Comparison of ENCODE assay signal across 24 cellular contexts in genomic region chr2:159773426-159773825, GRCh38. TPM values are rescaled to one million over a fixed set of nuclear protein-coding genes. Genes with fewer than 3 reads are reported as not detected.
A peak's percentile ranks its signal among the peaks of the same experiment; 100 is the strongest.
DNase-seq lines count a peak whose midpoint lies in the region; ATAC-seq, FAIRE-seq and TF ChIP-seq lines count a peak whose summit lies in the region.
"Had no signal": no experiment of that assay in that cellular context is flagged by ENCODE, and none has a peak within 500 bp of the region (broad histone marks: within the 10 kb centered on the region; RNA-seq: fewer than 3 reads in every experiment).

No MANE protein-coding gene starts in this region.

- CTCF ChIA-PET in activated CD8-positive, alpha-beta T cell treated with anti-CD3 and anti-CD28 coated beads for 36 hours (lab: Charles Lee): interaction anchor here (0.9 kb wide), 1 partner anchor 11 kb away, joined by 4 read pairs; no protein-coding TSS in a partner anchor

- POLR2A ChIA-PET in activated CD8-positive, alpha-beta T cell treated with anti-CD3 and anti-CD28 coated beads for 36 hours (lab: Charles Lee): interaction anchor here (0.7 to 1.4 kb wide), 2 partner anchors 10 to 61 kb away, joined by 4 read pairs; partner anchors contain the start of gene MARCHF7

- intact Hi-C loops in activated CD8-positive, alpha-beta T cell treated with anti-CD3 and anti-CD28 coated beads for 36 hours (cut with micrococcal nuclease): no loop called here

- FAIRE-seq in colon (lab: Jason Lieb, UNC): peak; percentile 18
- FAIRE-seq: GM18507 had no signal

- peaks cover 16% of the 10 kb centered on the region for H3K4me1 Mint-ChIP-seq in osteocyte (ENCODE audit: unreplicated experiment)
- no peaks in the 10 kb centered on the region for H3K4me1 Mint-ChIP-seq in activated CD8-positive, alpha-beta T cell treated with anti-CD3 and anti-CD28 coated beads for 36 hours (ENCODE audit: low read depth)
- H3K4me1 Mint-ChIP-seq: activated B cell treated with CpG ODN at 0.5 μM for 24 hours; stimulated activated naive CD8-positive, alpha-beta T cell treated with anti-CD3 and anti-CD28 coated beads, Interleukin-15, amount 100 ng/mL, for 72 hours had no signal

- H3K27me3 Mint-ChIP-seq in osteocyte (ENCODE audit: unreplicated experiment): no peaks in the 10 kb centered on the region
- H3K27me3 Mint-ChIP-seq in activated CD8-positive, alpha-beta T cell treated with anti-CD3 and anti-CD28 coated beads for 36 hours: no peaks in the 10 kb centered on the region
- H3K27me3 Mint-ChIP-seq: activated B cell treated with CpG ODN at 0.5 μM for 24 hours; activated CD4-positive, alpha-beta memory T cell treated with anti-CD3 and anti-CD28 coated beads for 36 hours; central memory CD8-positive, alpha-beta T cell; natural killer cell treated with Interleukin-12 subunit alpha and Interleukin-12 subunit beta and Interleukin-15 and Interleukin-18, amount 100 ng/mL, for 72 hours; stimulated activated naive CD8-positive, alpha-beta T cell treated with anti-CD3 and anti-CD28 coated beads, Interleukin-15, amount 100 ng/mL, for 72 hours had no signal

- no peaks in the 10 kb centered on the region for H3K9me3 Mint-ChIP-seq in osteocyte (ENCODE audit: unreplicated experiment)
- H3K9me3 Mint-ChIP-seq in activated CD8-positive, alpha-beta T cell treated with anti-CD3 and anti-CD28 coated beads for 36 hours: no peaks in the 10 kb centered on the region
- H3K9me3 Mint-ChIP-seq: activated B cell treated with CpG ODN at 0.5 μM for 24 hours; activated CD4-positive, alpha-beta memory T cell treated with anti-CD3 and anti-CD28 coated beads for 36 hours; central memory CD8-positive, alpha-beta T cell; natural killer cell treated with Interleukin-12 subunit alpha and Interleukin-12 subunit beta and Interleukin-15 and Interleukin-18, amount 100 ng/mL, for 72 hours; stimulated activated naive CD8-positive, alpha-beta T cell treated with anti-CD3 and anti-CD28 coated beads, Interleukin-15, amount 100 ng/mL, for 72 hours had no signal

- TF ChIP-seq CTCF in osteocyte (IDR thresholded peaks at IDR 0.05): no peak
- no peak for TF ChIP-seq CTCF in activated CD8-positive, alpha-beta T cell treated with anti-CD3 and anti-CD28 coated beads for 36 hours (IDR thresholded peaks at IDR 0.05)

- ATAC-seq in activated CD8-positive, alpha-beta T cell treated with anti-CD3 and anti-CD28 coated beads for 36 hours: no peak
- no peak for ATAC-seq in GM19463 (IDR thresholded peaks at IDR 0.05; ENCODE audit: unreplicated experiment)
- ATAC-seq: natural killer cell treated with Interleukin-12 subunit alpha and Interleukin-12 subunit beta and Interleukin-15 and Interleukin-18, amount 100 ng/mL, for 72 hours; SK-N-SH treated with all-trans-retinoic acid at 6 μM for 48 hours; stimulated activated naive CD8-positive, alpha-beta T cell treated with anti-CD3 and anti-CD28 coated beads, Interleukin-15, amount 100 ng/mL, for 72 hours had no signal

- peak; percentile 38 for DNase-seq in ELR (ENCODE audit: low read depth)
- DNase-seq in M059J (ENCODE audit: low read depth): peak; percentile 72
- no peak for DNase-seq in osteocyte (ENCODE audit: extremely low spot score, unreplicated experiment)
- DNase-seq in activated CD8-positive, alpha-beta T cell treated with anti-CD3 and anti-CD28 coated beads for 36 hours: no peak
- no peak for DNase-seq in NCI-H748 treated with DMSO at 0.1 percent for 48 hours (lab: John Stamatoyannopoulos, UW)
- DNase-seq: activated B cell treated with CpG ODN at 0.5 μM for 24 hours; activated CD4-positive, alpha-beta memory T cell treated with anti-CD3 and anti-CD28 coated beads for 36 hours; activated gamma-delta T cell; activated T-cell treated with anti-CD3 and anti-CD28 coated beads for 4 hours; amniotic stem cell; KG1; midbrain; NCI-H1694 treated with DMSO at 0.1 percent for 48 hours; NCI-H2227 treated with DMSO at 0.1 percent for 48 hours; Peyer's patch; stimulated activated CD4-positive, alpha-beta T cell treated with anti-CD3 and anti-CD28 coated beads, Interleukin-4, amount 100 ng/mL, for 24 hours; stimulated activated naive CD8-positive, alpha-beta T cell treated with anti-CD3 and anti-CD28 coated beads, Interleukin-15, amount 100 ng/mL, for 72 hours; upper lobe of left lung had no signal

- peak overlapping the region; percentile 50 for H3K27ac Mint-ChIP-seq in osteocyte (ENCODE audit: unreplicated experiment)
- no peak overlapping the region for H3K27ac Mint-ChIP-seq in activated CD8-positive, alpha-beta T cell treated with anti-CD3 and anti-CD28 coated beads for 36 hours
- H3K27ac Mint-ChIP-seq: activated B cell treated with CpG ODN at 0.5 μM for 24 hours; activated CD4-positive, alpha-beta memory T cell treated with anti-CD3 and anti-CD28 coated beads for 36 hours; natural killer cell treated with Interleukin-12 subunit alpha and Interleukin-12 subunit beta and Interleukin-15 and Interleukin-18, amount 100 ng/mL, for 72 hours; stimulated activated naive CD8-positive, alpha-beta T cell treated with anti-CD3 and anti-CD28 coated beads, Interleukin-15, amount 100 ng/mL, for 72 hours had no signal

- peaks cover 41% of the 10 kb centered on the region for H3K36me3 Mint-ChIP-seq in osteocyte (ENCODE audit: unreplicated experiment)
- peaks cover 8% of the 10 kb centered on the region for H3K36me3 Mint-ChIP-seq in activated CD8-positive, alpha-beta T cell treated with anti-CD3 and anti-CD28 coated beads for 36 hours (ENCODE audit: low read depth)
- H3K36me3 Mint-ChIP-seq: natural killer cell treated with Interleukin-12 subunit alpha and Interleukin-12 subunit beta and Interleukin-15 and Interleukin-18, amount 100 ng/mL, for 72 hours had no signal

- H3K4me3 Mint-ChIP-seq in osteocyte (ENCODE audit: unreplicated experiment): no peak overlapping the region
- H3K4me3 Mint-ChIP-seq in activated CD8-positive, alpha-beta T cell treated with anti-CD3 and anti-CD28 coated beads for 36 hours: no peak overlapping the region
- H3K4me3 Mint-ChIP-seq: activated B cell treated with CpG ODN at 0.5 μM for 24 hours; activated CD4-positive, alpha-beta memory T cell treated with anti-CD3 and anti-CD28 coated beads for 36 hours; central memory CD8-positive, alpha-beta T cell; natural killer cell treated with Interleukin-12 subunit alpha and Interleukin-12 subunit beta and Interleukin-15 and Interleukin-18, amount 100 ng/mL, for 72 hours; stimulated activated naive CD8-positive, alpha-beta T cell treated with anti-CD3 and anti-CD28 coated beads, Interleukin-15, amount 100 ng/mL, for 72 hours had no signal

RNA-seq across cellular contexts. Expression of gene CD302, which starts 24.6 kb away (rescaled TPM):
- total RNA-seq in M059J (2014; rRNA removed; shearing (Covaris generic)): 7.4 TPM in 2 replicates
- total RNA-seq in osteocyte: 18.4 and 19.3 TPM in 2 replicates
- total RNA-seq in activated CD8-positive, alpha-beta T cell treated with anti-CD3 and anti-CD28 coated beads for 36 hours: under 1 TPM; 0.43 to 0.74 TPM

Comparison
In these comparisons a context has a peak if more than half of its experiments do, and no peak if none do; other contexts are left out.
1. DNase-seq: peak in ELR (single experiment) and M059J (single experiment); none in osteocyte (single experiment), activated CD8-positive, alpha-beta T cell treated with anti-CD3 and anti-CD28 coated beads for 36 hours (single experiment) and NCI-H748 treated with DMSO at 0.1 percent for 48 hours (single experiment).